8 cellular contexts compared by ENCODE assay signal in the genomic region with DNA sequence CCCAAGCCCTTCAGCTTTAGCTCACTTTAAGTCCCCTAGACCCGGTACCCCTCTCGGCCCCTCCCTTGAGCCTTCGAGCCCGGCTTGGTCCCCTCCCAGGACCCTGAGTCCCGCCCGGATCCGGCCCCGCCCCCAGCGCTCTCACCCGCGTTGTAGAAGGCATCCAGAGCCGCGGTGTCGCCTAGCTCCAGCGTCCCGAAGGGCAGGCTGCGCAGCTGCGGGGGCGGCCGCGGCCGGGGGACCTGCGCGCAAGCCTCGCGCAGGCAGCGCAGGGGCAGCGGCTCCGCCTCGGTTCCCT. TPM values are rescaled to one million over a fixed set of nuclear protein-coding genes. Genes with fewer than 3 reads are reported as not detected.
DNase-seq lines count a peak whose midpoint lies in the region; ATAC-seq and TF ChIP-seq lines count a peak whose summit lies in the region.

No MANE protein-coding gene starts in this region.

- WGBS in HUES64, result under 1% methylated on average over 30 of the region's 30 CpGs

- ATAC-seq in GM18511 (IDR thresholded peaks at IDR 0.05; ENCODE audit: unreplicated experiment) (peak; percentile 38), HG03342 (IDR thresholded peaks at IDR 0.05; ENCODE audit: unreplicated experiment) (no peak)

- no peaks in the 10 kb centered on the region for H3K36me3 Mint-ChIP-seq in nephron progenitor cell (ENCODE audit: low read depth)

- peaks cover 13% of the 10 kb centered on the region for H3K27me3 ChIP-seq in HUES64 (ENCODE audit: insufficient read depth, low read length)

- H3K4me1 Mint-ChIP-seq in nephron progenitor cell, result peaks cover 56% of the 10 kb centered on the region

- H3K27ac Mint-ChIP-seq in nephron progenitor cell, result peak overlapping the region; percentile 66

- no peaks in the 10 kb centered on the region for H3K9me3 ChIP-seq in HUES64 (ENCODE audit: insufficient read depth, low read depth, low read length)

- no peaks in the 10 kb centered on the region for H3K9me3 Mint-ChIP-seq in nephron progenitor cell

- H3K27ac ChIP-seq in HUES64 (ENCODE audit: low read depth, low read length) (no peak overlapping the region; the same call in 1 of the 2 replicates), substantia nigra (ENCODE audit: low read depth, low read length, poor library complexity, severe bottlenecking) (peak overlapping the region; percentile 59)

- peak; percentile 89 for DNase-seq in RPMI8226
- DNase-seq in activated gamma-delta T cell treated with Interleukin-2 at 50 U/mL for 16 hours, result peak; percentile 64
- peak; percentile 77 to 88 for DNase-seq in foreskin fibroblast
- DNase-seq in nephron progenitor cell, result peak; percentile 93
- DNase-seq in substantia nigra (lab: John Stamatoyannopoulos, UW), result peak in 30 of 49 donors; percentile 18 to 76 (median 46)

- peaks cover 18% of the 10 kb centered on the region for H3K4me1 ChIP-seq in HUES64 (ENCODE audit: insufficient read depth, low read length)

- H3K27me3 Mint-ChIP-seq in nephron progenitor cell (ENCODE audit: low read depth, poor library complexity), result peaks cover 10% of the 10 kb centered on the region

- peak overlapping the region; percentile 84 for H3K4me3 ChIP-seq in HUES64 (ENCODE audit: low read length)
- H3K4me3 ChIP-seq in foreskin fibroblast (ENCODE audit: low read depth in 1 of 2, low read length in 2 of 2), result peak overlapping the region; percentile 77 to 88

- H3K36me3 ChIP-seq in HUES64 (ENCODE audit: insufficient read depth, low read length), result no peaks in the 10 kb centered on the region

- H3K9ac ChIP-seq in HUES64 (ENCODE audit: low read depth, low read length), result peak overlapping the region; percentile 63

- peak overlapping the region; percentile 86 for H3K4me3 Mint-ChIP-seq in nephron progenitor cell

- TF ChIP-seq CTCF in foreskin fibroblast (IDR thresholded peaks at IDR 0.05; ENCODE audit: low read depth, low read length) (no peak), nephron progenitor cell (IDR thresholded peaks at IDR 0.05) (no peak)

RNA-seq across cellular contexts. Expression of a gene that starts 0.7 kb away (rescaled TPM):
- polyA plus RNA-seq in HUES64 (2013, experiment 1 of 2), result 4.5 TPM
- polyA plus RNA-seq in HUES64 (2013, experiment 2 of 2), result 9.9 TPM

RNA-seq across cellular contexts. Expression of a gene that starts 8.6 kb away (rescaled TPM):
- not detected for polyA plus RNA-seq in HUES64 (2013, experiment 1 of 2)
- not detected for polyA plus RNA-seq in HUES64 (2013, experiment 2 of 2)

RNA-seq across cellular contexts. Expression of a gene that starts 17.1 kb away (rescaled TPM):
- polyA plus RNA-seq in HUES64 (2013, experiment 1 of 2), result 0.55 TPM
- 0.63 TPM for polyA plus RNA-seq in HUES64 (2013, experiment 2 of 2)

RNA-seq across cellular contexts. Expression of a gene that starts 24.2 kb away (rescaled TPM):
- polyA plus RNA-seq in HUES64 (2013, experiment 1 of 2), result 5.5 TPM
- 5.3 TPM for polyA plus RNA-seq in HUES64 (2013, experiment 2 of 2)

RNA-seq across cellular contexts. Expression of a gene that starts 26.4 kb away (rescaled TPM):
- polyA plus RNA-seq in HUES64 (2013, experiment 1 of 2), result 7.0 TPM
- 9.2 TPM for polyA plus RNA-seq in HUES64 (2013, experiment 2 of 2)
